ENCODE assay signal across 1 cellular context in genomic region chr3:73009008-73009407, GRCh38.
TF ChIP-seq lines count a peak whose summit lies in the region.

No MANE protein-coding gene starts in this region.

TF ChIP-seq in K562, 482 proteins besides CTCF, POLR2A, EP300 and RAD21:
- TF ChIP-seq U2AF2 (optimal IDR thresholded peaks at IDR 0.05; ENCODE audit: low read depth, low read length) = no peak
- 0 out of 2 replicates have a peak, but pooled peaks have one; percentile 8 for TF ChIP-seq CBFA2T3 (IDR thresholded peaks at IDR 0.05)
